1 cellular context compared by ENCODE assay signal in genomic region chr7:100077205-100077604, GRCh38.
A peak's percentile ranks its signal among the peaks of the same experiment; 100 is the strongest.
TF ChIP-seq lines count a peak whose summit lies in the region.

No MANE protein-coding gene starts in this region.

TF ChIP-seq in K562, 482 proteins besides CTCF, POLR2A, EP300 and RAD21:
- TF ChIP-seq RBM17 (IDR thresholded peaks at IDR 0.05; ENCODE audit: borderline replicate concordance, low read depth, low read length): no peak
- TF ChIP-seq, protein P1, sequence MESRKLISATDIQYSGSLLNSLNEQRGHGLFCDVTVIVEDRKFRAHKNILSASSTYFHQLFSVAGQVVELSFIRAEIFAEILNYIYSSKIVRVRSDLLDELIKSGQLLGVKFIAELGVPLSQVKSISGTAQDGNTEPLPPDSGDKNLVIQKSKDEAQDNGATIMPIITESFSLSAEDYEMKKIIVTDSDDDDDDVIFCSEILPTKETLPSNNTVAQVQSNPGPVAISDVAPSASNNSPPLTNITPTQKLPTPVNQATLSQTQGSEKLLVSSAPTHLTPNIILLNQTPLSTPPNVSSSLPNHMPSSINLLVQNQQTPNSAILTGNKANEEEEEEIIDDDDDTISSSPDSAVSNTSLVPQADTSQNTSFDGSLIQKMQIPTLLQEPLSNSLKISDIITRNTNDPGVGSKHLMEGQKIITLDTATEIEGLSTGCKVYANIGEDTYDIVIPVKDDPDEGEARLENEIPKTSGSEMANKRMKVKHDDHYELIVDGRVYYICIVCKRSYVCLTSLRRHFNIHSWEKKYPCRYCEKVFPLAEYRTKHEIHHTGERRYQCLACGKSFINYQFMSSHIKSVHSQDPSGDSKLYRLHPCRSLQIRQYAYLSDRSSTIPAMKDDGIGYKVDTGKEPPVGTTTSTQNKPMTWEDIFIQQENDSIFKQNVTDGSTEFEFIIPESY (CRISPR knock-in tag; IDR thresholded peaks at IDR 0.05): 0 out of 2 replicates have a peak, but pooled peaks have one; percentile 22
